Comparison of ENCODE assay signal across 19 cellular contexts in the genomic region with DNA sequence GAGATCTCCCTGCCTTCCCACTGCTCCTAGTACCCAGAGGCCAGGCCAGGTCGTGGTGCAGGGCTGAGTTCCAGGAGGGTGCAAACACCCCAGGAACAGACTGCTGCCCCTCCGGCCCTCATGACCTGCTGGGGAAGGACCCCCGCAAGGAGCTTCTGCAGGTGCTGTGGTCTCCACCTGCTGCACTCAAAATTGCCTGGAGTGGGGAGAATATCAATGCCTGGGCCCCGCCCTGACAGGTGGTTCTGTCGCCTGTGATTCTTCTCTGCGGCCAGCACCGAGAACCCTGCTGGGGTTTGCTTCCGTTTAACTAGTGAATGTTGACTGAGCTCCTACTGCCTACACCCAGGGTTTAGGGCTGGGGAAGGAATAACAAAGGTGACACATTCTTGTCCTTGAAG. TPM values are rescaled to one million over a fixed set of nuclear protein-coding genes. Genes with fewer than 3 reads are reported as not detected.
A peak's percentile ranks its signal among the peaks of the same experiment; 100 is the strongest.
DNase-seq lines count a peak whose midpoint lies in the region; FAIRE-seq and TF ChIP-seq lines count a peak whose summit lies in the region.
"Had no signal": no experiment of that assay in that cellular context is flagged by ENCODE, and none has a peak within 500 bp of the region (broad histone marks: within the 10 kb centered on the region; RNA-seq: fewer than 3 reads in every experiment).

No MANE protein-coding gene starts in this region.

- WGBS in small intestine, 3 donors, result 18 to 62% (median 35%) methylated on average over 8 of the region's 8 CpGs
- 73 to 88% (median 81%) methylated on average over 8 of the region's 8 CpGs for WGBS in ovary, 3 donors

- TF ChIP-seq CTCF in ovary (IDR thresholded peaks at IDR 0.05), result no peak

- H3K4me1 ChIP-seq in small intestine (ENCODE audit: control insufficient read depth in 2 of 2, insufficient read depth in 1 of 2, low read depth in 1 of 2, low read length in 1 of 2) (peaks cover 2 to 8% of the 10 kb centered on the region in 2 donors), ovary (ENCODE audit: insufficient read depth) (no peaks in the 10 kb centered on the region)
- H3K4me1 ChIP-seq: breast epithelium had no signal

- H3K9me3 ChIP-seq in small intestine (ENCODE audit: control insufficient read depth, low read depth), result no peaks in the 10 kb centered on the region
- no peaks in the 10 kb centered on the region for H3K9me3 ChIP-seq in ovary
- H3K9me3 ChIP-seq: breast epithelium, testis had no signal

- H3K27ac ChIP-seq in small intestine (ENCODE audit: low read depth in 1 of 2, low read length in 1 of 2) (peak overlapping the region in 1 of 2 donors; percentile 76), ovary (no peak overlapping the region)
- H3K27ac ChIP-seq: breast epithelium, testis had no signal

- intact Hi-C loops in ovary (cut with DNase I), result no loop called here

- no peak for TF ChIP-seq EP300 in ovary (IDR thresholded peaks at IDR 0.05)

- DNase-seq in NCI-H2196 (lab: John Stamatoyannopoulos, UW; ENCODE audit: unreplicated experiment), result peak; percentile 24
- no peak for DNase-seq in NCI-H2196 treated with DMSO at 0.1 percent for 48 hours (lab: John Stamatoyannopoulos, UW; ENCODE audit: unreplicated experiment)
- DNase-seq in NCI-H2107 (lab: John Stamatoyannopoulos, UW), result peak; percentile 68
- DNase-seq in activated CD8-positive, alpha-beta memory T cell treated with anti-CD3 and anti-CD28 coated beads, Interleukin-2, amount 50 U/mL, for 48 hours, result peak; percentile 36
- DNase-seq in small intestine, result peak; percentile 57
- DNase-seq in ovary, result no peak
- DNase-seq in GM03348 (ENCODE audit: low spot score), result no peak
- no peak for DNase-seq in AG08395 (ENCODE audit: low spot score)
- DNase-seq: ACHN; activated naive CD8-positive, alpha-beta T cell treated with anti-CD3 and anti-CD28 coated beads, Interleukin-2, amount 10 ng/mL, durations not matched to agents 7 days and 5 days; effector memory CD8-positive, alpha-beta T cell; NCI-H524 treated with DMSO at 0.1 percent for 48 hours; nephron progenitor cell; testis had no signal

- no peak for FAIRE-seq in small intestine (lab: Jason Lieb, UNC)

- H3K4me3 ChIP-seq in small intestine (ENCODE audit: low read depth in 1 of 2, low read length in 2 of 2) (no peak overlapping the region), ovary (no peak overlapping the region)
- H3K4me3 ChIP-seq: breast epithelium, testis had no signal

- TF ChIP-seq POLR2A in ovary (IDR thresholded peaks at IDR 0.05), result no peak

- H3K36me3 ChIP-seq in small intestine (ENCODE audit: control insufficient read depth in 2 of 2, insufficient read depth in 2 of 2, low read length in 2 of 2) (no peaks in the 10 kb centered on the region), ovary (no peaks in the 10 kb centered on the region)
- H3K36me3 ChIP-seq: breast epithelium had no signal

- H3K27me3 ChIP-seq in small intestine (ENCODE audit: control insufficient read depth in 2 of 2, insufficient read depth in 2 of 2, low read length in 2 of 2) (no peaks in the 10 kb centered on the region), ovary (no peaks in the 10 kb centered on the region)
- H3K27me3 ChIP-seq: breast epithelium, testis had no signal

RNA-seq across cellular contexts. Expression of a gene that starts 2.1 kb away (rescaled TPM):
- 1,000 to 10,000 TPM in 1 of 3 donors, 100 to 1,000 TPM in 2; 758 to 1,395 (median 965) TPM for polyA plus RNA-seq in small intestine
- total RNA-seq in ovary, result 100 to 1,000 TPM in 1 of 7 donors, 10 to 100 TPM in 2, 1 to 10 TPM in 3, not detected in 1; 1.9 to 131 (median 11.0) TPM
- 10 to 100 TPM in 1 of 2 donors, 1 to 10 TPM in 1; 1.3 to 17.1 TPM for polyA plus RNA-seq in ovary
- total RNA-seq: activated naive CD8-positive, alpha-beta T cell treated with anti-CD3 and anti-CD28 coated beads, Interleukin-2, amount 10 ng/mL, durations not matched to agents 7 days and 5 days; LHCN-M2; T-helper 1 cell treated with Interleukin-12 subunit alpha and Interleukin-12 subunit beta and Interleukin-4 antibody, amounts not matched to agents 30 ng/mL and 1 ng/mL, for 36 hours had no signal

RNA-seq across cellular contexts. Expression of a gene that starts 33.5 kb away (rescaled TPM):
- polyA plus RNA-seq in small intestine (1 to 10 TPM in 2 of 3 donors, not detected in 1; 1.4 to 5.0 TPM), ovary (not detected)
- total RNA-seq in ovary, result 1 to 10 TPM in 1 of 7 donors, under 1 TPM in 1, not detected in 5; 0.31 to 3.7 TPM
- total RNA-seq: activated naive CD8-positive, alpha-beta T cell treated with anti-CD3 and anti-CD28 coated beads, Interleukin-2, amount 10 ng/mL, durations not matched to agents 7 days and 5 days; breast epithelium; LHCN-M2; lower leg skin; sciatic nerve; T-helper 1 cell treated with Interleukin-12 subunit alpha and Interleukin-12 subunit beta and Interleukin-4 antibody, amounts not matched to agents 30 ng/mL and 1 ng/mL, for 36 hours; testis had no signal

RNA-seq across cellular contexts. Expression of a gene that starts 49.0 kb away (rescaled TPM):
- polyA plus RNA-seq in small intestine, result 100 to 1,000 TPM; 130 to 187 (median 144) TPM
- 1 to 10 TPM in 1 of 7 donors, not detected in 6; 1.4 TPM for total RNA-seq in ovary
- not detected for polyA plus RNA-seq in ovary
- total RNA-seq: activated naive CD8-positive, alpha-beta T cell treated with anti-CD3 and anti-CD28 coated beads, Interleukin-2, amount 10 ng/mL, durations not matched to agents 7 days and 5 days; LHCN-M2; lower leg skin; sciatic nerve; T-helper 1 cell treated with Interleukin-12 subunit alpha and Interleukin-12 subunit beta and Interleukin-4 antibody, amounts not matched to agents 30 ng/mL and 1 ng/mL, for 36 hours; testis had no signal

Comparison
In these comparisons a context has a peak if more than half of its experiments do, and no peak if none do; other contexts are left out.
1. DNase-seq: peak in NCI-H2196 (single experiment), NCI-H2107 (single experiment), activated CD8-positive, alpha-beta memory T cell treated with anti-CD3 and anti-CD28 coated beads, Interleukin-2, amount 50 U/mL, for 48 hours (single experiment) and small intestine (single experiment); none in NCI-H2196 treated with DMSO at 0.1 percent for 48 hours (single experiment), ovary (0 of 5), GM03348 (single experiment) and AG08395 (single experiment).
2. RNA of a gene that starts 2.1 kb away (polyA plus RNA-seq): 758 to 1,395 TPM in small intestine; 1.3 to 17.1 TPM in ovary; every median in the first group is over 10 times any median in the second.
3. RNA of a gene that starts 49.0 kb away (polyA plus RNA-seq): 130 to 187 TPM in small intestine; not detected in ovary; every median in the first group is over 100 times any median in the second.